In the genomic region with DNA sequence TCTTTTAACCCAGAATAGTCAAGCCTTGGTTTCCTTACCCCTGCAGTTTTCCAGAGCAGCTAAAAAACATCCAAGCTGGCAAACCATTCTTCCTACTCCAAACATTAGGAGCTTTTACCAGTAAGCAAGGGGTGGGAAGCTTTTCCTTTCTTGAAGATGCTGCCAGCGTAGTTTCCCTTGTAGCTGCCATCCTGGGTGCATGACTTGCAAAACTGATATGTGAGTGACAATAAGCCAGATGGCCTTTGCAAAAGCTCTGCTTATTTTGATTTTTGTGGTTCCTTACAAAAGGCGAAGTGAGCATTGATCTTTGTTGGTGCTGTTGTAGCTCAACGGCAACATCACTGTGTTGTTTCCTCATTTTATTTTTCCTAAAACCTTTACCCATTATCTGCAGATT, we compare ENCODE assay signal across 20 cellular contexts.
A peak's percentile ranks its signal among the peaks of the same experiment; 100 is the strongest.
DNase-seq lines count a peak whose midpoint lies in the region; ATAC-seq and TF ChIP-seq lines count a peak whose summit lies in the region.
"Had no signal": no experiment of that assay in that cellular context is flagged by ENCODE, and none has a peak within 500 bp of the region (broad histone marks: within the 10 kb centered on the region; RNA-seq: fewer than 3 reads in every experiment).

No MANE protein-coding gene starts in this region.

- H3K36me3 Mint-ChIP-seq in glutamatergic neuron (ENCODE audit: unreplicated experiment), result no peaks in the 10 kb centered on the region

- peaks cover 2% of the 10 kb centered on the region for H3K27me3 Mint-ChIP-seq in glutamatergic neuron (ENCODE audit: unreplicated experiment)

- H3K4me1 Mint-ChIP-seq in glutamatergic neuron (ENCODE audit: low read depth, unreplicated experiment), result peaks cover 21% of the 10 kb centered on the region

- no peaks in the 10 kb centered on the region for H3K9me3 Mint-ChIP-seq in glutamatergic neuron (ENCODE audit: unreplicated experiment)
- H3K9me3 Mint-ChIP-seq: T-helper 2 cell treated with Interferon-gamma antibody and Interleukin-4, amounts not matched to agents 5 μg/mL and 100 μg/mL, for 36 hours had no signal

- no peak for ATAC-seq in GM18861 (IDR thresholded peaks at IDR 0.05; ENCODE audit: unreplicated experiment)
- ATAC-seq in HG02884 (IDR thresholded peaks at IDR 0.05; ENCODE audit: unreplicated experiment), result no peak

- H3K27ac Mint-ChIP-seq in glutamatergic neuron (ENCODE audit: unreplicated experiment), result peak overlapping the region; percentile 0
- H3K27ac Mint-ChIP-seq: T-helper 2 cell treated with Interferon-gamma antibody and Interleukin-4, amounts not matched to agents 5 μg/mL and 100 μg/mL, for 36 hours had no signal

- no peak overlapping the region for H3K4me3 ChIP-seq in skin epidermis
- H3K4me3 ChIP-seq: gastroesophageal sphincter, testis had no signal

- DNase-seq in DMS 273 (lab: John Stamatoyannopoulos, UW; ENCODE audit: unreplicated experiment), result peak; percentile 63
- DNase-seq in DMS 273 treated with DMSO at 0.1 percent for 48 hours (lab: John Stamatoyannopoulos, UW), result no peak
- DNase-seq in OCI-M1 (lab: John Stamatoyannopoulos, UW), result peak; percentile 59
- DNase-seq in glutamatergic neuron, result no peak
- DNase-seq in NCI-H146 treated with DMSO at 0.1 percent for 48 hours (lab: John Stamatoyannopoulos, UW; ENCODE audit: unreplicated experiment), result no peak
- DNase-seq: activated CD4-positive, alpha-beta T cell treated with anti-CD3 and anti-CD28 coated beads for 1 hour; activated effector memory CD4-positive, alpha-beta T cell treated with anti-CD3 and anti-CD28 coated beads, Interleukin-2, amount 50 U/mL, for 16 hours; KG1; mesenchymal stem cell; NCI-H2227 treated with DMSO at 0.1 percent for 48 hours; NK-92 treated with Interleukin-12 subunit alpha and Interleukin-12 subunit beta, amount 100 ng/mL, for 24 hours; SIG-M5; stimulated activated CD4-positive, alpha-beta T cell treated with anti-CD3 and anti-CD28 coated beads, Interleukin-1b, Interleukin-23, amount 100 ng/mL, for 48 hours; testis had no signal

- H3K4me3 Mint-ChIP-seq in glutamatergic neuron (ENCODE audit: unreplicated experiment), result no peak overlapping the region
- H3K4me3 Mint-ChIP-seq: T-helper 2 cell treated with Interferon-gamma antibody and Interleukin-4, amounts not matched to agents 5 μg/mL and 100 μg/mL, for 36 hours had no signal

- peak overlapping the region in 20 of 21 experiments; percentile 8 to 84 (median 67) for H3K27ac ChIP-seq in skin epidermis
- H3K27ac ChIP-seq: 22Rv1, testis had no signal

- no peak for TF ChIP-seq CTCF in glutamatergic neuron (IDR thresholded peaks at IDR 0.05; ENCODE audit: partially characterized antibody, unreplicated experiment)

Comparison
In these comparisons a context has a peak if more than half of its experiments do, and no peak if none do; other contexts are left out.
1. DNase-seq: peak in DMS 273 (single experiment) and OCI-M1 (single experiment); none in DMS 273 treated with DMSO at 0.1 percent for 48 hours (single experiment), glutamatergic neuron (single experiment) and NCI-H146 treated with DMSO at 0.1 percent for 48 hours (single experiment).